In the genomic region with DNA sequence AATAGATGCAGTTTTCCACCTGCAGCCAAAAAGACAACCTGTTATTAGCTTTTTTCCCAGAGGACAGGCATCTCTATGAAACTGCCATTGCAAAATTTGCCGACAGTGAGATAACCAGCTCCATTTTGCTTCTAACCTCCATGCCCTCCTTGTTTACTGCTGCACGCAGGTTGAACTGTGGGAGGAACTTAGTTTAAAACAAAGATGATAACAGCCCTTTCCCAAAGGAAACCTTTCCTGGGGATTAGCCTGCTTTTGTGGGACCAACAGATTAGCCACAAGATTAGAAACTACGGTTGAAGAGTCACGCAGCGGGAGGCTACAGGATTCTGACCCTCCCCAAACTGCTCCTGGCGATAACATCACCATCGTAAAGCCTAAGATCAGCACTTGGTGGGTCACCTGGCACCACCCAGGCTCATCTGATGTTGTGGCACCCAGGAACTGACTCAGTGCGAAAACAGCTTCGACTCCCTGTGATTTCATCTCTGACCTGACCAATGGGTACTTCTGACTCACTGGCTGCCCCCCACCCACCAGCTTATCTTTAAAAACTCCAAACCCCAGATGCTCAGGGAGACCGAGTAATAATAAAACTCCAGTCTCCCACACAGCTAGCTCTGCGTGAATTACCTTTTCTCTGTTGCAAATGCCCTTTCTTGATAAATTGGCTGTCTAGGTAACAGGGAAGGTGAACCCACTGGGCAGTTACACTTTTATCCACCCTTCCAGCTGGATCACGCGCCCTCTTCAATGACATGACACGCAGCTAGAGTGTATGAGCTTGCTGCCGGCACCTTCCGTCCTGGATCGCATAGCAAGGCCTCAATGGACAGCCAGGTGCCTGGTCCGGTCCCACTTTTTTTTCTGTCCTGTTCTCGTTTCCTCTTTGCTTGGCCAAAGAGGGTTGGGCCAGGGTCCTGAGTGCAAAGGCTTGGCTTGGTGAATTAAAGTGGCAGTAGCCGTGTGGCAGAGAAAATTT, we compare ENCODE assay signal across 1 cellular context.
A peak's percentile ranks its signal among the peaks of the same experiment; 100 is the strongest.
TF ChIP-seq lines count a peak whose summit lies in the region.

No MANE protein-coding gene starts in this region.

TF ChIP-seq in GM12878, 131 proteins besides CTCF, POLR2A, EP300 and RAD21 (continued from another document):
- TF ChIP-seq, protein P1, sequence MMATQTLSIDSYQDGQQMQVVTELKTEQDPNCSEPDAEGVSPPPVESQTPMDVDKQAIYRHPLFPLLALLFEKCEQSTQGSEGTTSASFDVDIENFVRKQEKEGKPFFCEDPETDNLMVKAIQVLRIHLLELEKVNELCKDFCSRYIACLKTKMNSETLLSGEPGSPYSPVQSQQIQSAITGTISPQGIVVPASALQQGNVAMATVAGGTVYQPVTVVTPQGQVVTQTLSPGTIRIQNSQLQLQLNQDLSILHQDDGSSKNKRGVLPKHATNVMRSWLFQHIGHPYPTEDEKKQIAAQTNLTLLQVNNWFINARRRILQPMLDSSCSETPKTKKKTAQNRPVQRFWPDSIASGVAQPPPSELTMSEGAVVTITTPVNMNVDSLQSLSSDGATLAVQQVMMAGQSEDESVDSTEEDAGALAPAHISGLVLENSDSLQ (IDR thresholded peaks at IDR 0.05) = no peak
- TF ChIP-seq IKZF1 (conservative IDR thresholded peaks at IDR 0.05) = peak; percentile 7; the same call in 1 of the 2 replicates
- no peak for TF ChIP-seq HDGF (IDR thresholded peaks at IDR 0.05)
- TF ChIP-seq TAF1 (IDR thresholded peaks at IDR 0.05; ENCODE audit: borderline replicate concordance, low read depth, low read length) = 0 out of 2 replicates have a peak, but pooled peaks have one; percentile 18
- TF ChIP-seq, protein P2, sequence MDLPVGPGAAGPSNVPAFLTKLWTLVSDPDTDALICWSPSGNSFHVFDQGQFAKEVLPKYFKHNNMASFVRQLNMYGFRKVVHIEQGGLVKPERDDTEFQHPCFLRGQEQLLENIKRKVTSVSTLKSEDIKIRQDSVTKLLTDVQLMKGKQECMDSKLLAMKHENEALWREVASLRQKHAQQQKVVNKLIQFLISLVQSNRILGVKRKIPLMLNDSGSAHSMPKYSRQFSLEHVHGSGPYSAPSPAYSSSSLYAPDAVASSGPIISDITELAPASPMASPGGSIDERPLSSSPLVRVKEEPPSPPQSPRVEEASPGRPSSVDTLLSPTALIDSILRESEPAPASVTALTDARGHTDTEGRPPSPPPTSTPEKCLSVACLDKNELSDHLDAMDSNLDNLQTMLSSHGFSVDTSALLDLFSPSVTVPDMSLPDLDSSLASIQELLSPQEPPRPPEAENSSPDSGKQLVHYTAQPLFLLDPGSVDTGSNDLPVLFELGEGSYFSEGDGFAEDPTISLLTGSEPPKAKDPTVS (IDR thresholded peaks at IDR 0.05; ENCODE audit: low read depth, low read length) = no peak
- no peak for TF ChIP-seq MYB (IDR thresholded peaks at IDR 0.05; ENCODE audit: borderline replicate concordance, low read depth, low read length)
- TF ChIP-seq KAT2A (conservative IDR thresholded peaks at IDR 0.05; ENCODE audit: control insufficient read depth, low read depth, low read length) = no peak
- TF ChIP-seq, protein P3, sequence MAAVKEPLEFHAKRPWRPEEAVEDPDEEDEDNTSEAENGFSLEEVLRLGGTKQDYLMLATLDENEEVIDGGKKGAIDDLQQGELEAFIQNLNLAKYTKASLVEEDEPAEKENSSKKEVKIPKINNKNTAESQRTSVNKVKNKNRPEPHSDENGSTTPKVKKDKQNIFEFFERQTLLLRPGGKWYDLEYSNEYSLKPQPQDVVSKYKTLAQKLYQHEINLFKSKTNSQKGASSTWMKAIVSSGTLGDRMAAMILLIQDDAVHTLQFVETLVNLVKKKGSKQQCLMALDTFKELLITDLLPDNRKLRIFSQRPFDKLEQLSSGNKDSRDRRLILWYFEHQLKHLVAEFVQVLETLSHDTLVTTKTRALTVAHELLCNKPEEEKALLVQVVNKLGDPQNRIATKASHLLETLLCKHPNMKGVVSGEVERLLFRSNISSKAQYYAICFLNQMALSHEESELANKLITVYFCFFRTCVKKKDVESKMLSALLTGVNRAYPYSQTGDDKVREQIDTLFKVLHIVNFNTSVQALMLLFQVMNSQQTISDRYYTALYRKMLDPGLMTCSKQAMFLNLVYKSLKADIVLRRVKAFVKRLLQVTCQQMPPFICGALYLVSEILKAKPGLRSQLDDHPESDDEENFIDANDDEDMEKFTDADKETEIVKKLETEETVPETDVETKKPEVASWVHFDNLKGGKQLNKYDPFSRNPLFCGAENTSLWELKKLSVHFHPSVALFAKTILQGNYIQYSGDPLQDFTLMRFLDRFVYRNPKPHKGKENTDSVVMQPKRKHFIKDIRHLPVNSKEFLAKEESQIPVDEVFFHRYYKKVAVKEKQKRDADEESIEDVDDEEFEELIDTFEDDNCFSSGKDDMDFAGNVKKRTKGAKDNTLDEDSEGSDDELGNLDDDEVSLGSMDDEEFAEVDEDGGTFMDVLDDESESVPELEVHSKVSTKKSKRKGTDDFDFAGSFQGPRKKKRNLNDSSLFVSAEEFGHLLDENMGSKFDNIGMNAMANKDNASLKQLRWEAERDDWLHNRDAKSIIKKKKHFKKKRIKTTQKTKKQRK (IDR thresholded peaks at IDR 0.05; ENCODE audit: low read depth, low read length) = no peak
- TF ChIP-seq, protein P4, sequence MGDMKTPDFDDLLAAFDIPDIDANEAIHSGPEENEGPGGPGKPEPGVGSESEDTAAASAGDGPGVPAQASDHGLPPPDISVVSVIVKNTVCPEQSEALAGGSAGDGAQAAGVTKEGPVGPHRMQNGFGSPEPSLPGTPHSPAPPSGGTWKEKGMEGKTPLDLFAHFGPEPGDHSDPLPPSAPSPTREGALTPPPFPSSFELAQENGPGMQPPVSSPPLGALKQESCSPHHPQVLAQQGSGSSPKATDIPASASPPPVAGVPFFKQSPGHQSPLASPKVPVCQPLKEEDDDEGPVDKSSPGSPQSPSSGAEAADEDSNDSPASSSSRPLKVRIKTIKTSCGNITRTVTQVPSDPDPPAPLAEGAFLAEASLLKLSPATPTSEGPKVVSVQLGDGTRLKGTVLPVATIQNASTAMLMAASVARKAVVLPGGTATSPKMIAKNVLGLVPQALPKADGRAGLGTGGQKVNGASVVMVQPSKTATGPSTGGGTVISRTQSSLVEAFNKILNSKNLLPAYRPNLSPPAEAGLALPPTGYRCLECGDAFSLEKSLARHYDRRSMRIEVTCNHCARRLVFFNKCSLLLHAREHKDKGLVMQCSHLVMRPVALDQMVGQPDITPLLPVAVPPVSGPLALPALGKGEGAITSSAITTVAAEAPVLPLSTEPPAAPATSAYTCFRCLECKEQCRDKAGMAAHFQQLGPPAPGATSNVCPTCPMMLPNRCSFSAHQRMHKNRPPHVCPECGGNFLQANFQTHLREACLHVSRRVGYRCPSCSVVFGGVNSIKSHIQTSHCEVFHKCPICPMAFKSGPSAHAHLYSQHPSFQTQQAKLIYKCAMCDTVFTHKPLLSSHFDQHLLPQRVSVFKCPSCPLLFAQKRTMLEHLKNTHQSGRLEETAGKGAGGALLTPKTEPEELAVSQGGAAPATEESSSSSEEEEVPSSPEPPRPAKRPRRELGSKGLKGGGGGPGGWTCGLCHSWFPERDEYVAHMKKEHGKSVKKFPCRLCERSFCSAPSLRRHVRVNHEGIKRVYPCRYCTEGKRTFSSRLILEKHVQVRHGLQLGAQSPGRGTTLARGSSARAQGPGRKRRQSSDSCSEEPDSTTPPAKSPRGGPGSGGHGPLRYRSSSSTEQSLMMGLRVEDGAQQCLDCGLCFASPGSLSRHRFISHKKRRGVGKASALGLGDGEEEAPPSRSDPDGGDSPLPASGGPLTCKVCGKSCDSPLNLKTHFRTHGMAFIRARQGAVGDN (IDR thresholded peaks at IDR 0.05) = no peak
- TF ChIP-seq PAX5 (IDR thresholded peaks at IDR 0.05; ENCODE audit: borderline replicate concordance, low read depth, low read length) = no peak
- TF ChIP-seq BHLHE40 (IDR thresholded peaks at IDR 0.05; ENCODE audit: borderline replicate concordance in 1 of 2, low read depth in 2 of 2, low read length in 1 of 2) = 0 out of 4 replicates have a peak, but pooled peaks of 1 of the 2 experiments have one; percentile 4
- TF ChIP-seq CBFB (IDR thresholded peaks at IDR 0.05; ENCODE audit: low read depth) = 0 out of 2 replicates have a peak, but pooled peaks have one; percentile 47
- TF ChIP-seq TBL1XR1 (IDR thresholded peaks at IDR 0.05; ENCODE audit: low read depth, low read length) = no peak
- TF ChIP-seq IKZF2 (IDR thresholded peaks at IDR 0.05) = no peak
- TF ChIP-seq SUPT20H (IDR thresholded peaks at IDR 0.05; ENCODE audit: borderline replicate concordance, control insufficient read depth, low read depth, low read length) = no peak
- TF ChIP-seq JUNB (IDR thresholded peaks at IDR 0.05) = peak; percentile 79
- no peak for TF ChIP-seq CEBPB (IDR thresholded peaks at IDR 0.05; ENCODE audit: borderline replicate concordance in 1 of 2, low read depth in 2 of 2, low read length in 2 of 2)
- TF ChIP-seq, protein P5, sequence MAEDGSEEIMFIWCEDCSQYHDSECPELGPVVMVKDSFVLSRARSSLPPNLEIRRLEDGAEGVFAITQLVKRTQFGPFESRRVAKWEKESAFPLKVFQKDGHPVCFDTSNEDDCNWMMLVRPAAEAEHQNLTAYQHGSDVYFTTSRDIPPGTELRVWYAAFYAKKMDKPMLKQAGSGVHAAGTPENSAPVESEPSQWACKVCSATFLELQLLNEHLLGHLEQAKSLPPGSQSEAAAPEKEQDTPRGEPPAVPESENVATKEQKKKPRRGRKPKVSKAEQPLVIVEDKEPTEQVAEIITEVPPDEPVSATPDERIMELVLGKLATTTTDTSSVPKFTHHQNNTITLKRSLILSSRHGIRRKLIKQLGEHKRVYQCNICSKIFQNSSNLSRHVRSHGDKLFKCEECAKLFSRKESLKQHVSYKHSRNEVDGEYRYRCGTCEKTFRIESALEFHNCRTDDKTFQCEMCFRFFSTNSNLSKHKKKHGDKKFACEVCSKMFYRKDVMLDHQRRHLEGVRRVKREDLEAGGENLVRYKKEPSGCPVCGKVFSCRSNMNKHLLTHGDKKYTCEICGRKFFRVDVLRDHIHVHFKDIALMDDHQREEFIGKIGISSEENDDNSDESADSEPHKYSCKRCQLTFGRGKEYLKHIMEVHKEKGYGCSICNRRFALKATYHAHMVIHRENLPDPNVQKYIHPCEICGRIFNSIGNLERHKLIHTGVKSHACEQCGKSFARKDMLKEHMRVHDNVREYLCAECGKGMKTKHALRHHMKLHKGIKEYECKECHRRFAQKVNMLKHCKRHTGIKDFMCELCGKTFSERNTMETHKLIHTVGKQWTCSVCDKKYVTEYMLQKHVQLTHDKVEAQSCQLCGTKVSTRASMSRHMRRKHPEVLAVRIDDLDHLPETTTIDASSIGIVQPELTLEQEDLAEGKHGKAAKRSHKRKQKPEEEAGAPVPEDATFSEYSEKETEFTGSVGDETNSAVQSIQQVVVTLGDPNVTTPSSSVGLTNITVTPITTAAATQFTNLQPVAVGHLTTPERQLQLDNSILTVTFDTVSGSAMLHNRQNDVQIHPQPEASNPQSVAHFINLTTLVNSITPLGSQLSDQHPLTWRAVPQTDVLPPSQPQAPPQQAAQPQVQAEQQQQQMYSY (CRISPR knock-in tag; IDR thresholded peaks at IDR 0.05) = no peak
- TF ChIP-seq, protein P6, sequence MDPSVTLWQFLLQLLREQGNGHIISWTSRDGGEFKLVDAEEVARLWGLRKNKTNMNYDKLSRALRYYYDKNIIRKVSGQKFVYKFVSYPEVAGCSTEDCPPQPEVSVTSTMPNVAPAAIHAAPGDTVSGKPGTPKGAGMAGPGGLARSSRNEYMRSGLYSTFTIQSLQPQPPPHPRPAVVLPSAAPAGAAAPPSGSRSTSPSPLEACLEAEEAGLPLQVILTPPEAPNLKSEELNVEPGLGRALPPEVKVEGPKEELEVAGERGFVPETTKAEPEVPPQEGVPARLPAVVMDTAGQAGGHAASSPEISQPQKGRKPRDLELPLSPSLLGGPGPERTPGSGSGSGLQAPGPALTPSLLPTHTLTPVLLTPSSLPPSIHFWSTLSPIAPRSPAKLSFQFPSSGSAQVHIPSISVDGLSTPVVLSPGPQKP (IDR thresholded peaks at IDR 0.05; ENCODE audit: low read depth, low read length) = no peak
- TF ChIP-seq NFXL1 (IDR thresholded peaks at IDR 0.05; ENCODE audit: borderline replicate concordance) = no peak
